23 cellular contexts compared by ENCODE assay signal in genomic region chr15:45906230-45906629, GRCh38.
"Had no signal": no experiment of that assay in that cellular context is flagged by ENCODE, and none has a peak within 500 bp of the region (broad histone marks: within the 10 kb centered on the region; RNA-seq: fewer than 3 reads in every experiment).

No MANE protein-coding gene starts in this region.

- H3K9me3 ChIP-seq: colonic mucosa, esophagus squamous epithelium, gastrocnemius medialis had no signal

- DNase-seq: colonic mucosa; cortex of kidney; dorsolateral prefrontal cortex; effector CD4-positive, alpha-beta T cell; effector memory CD4-positive, alpha-beta T cell; erythroblast; esophagus squamous epithelium; foreskin melanocyte; gastrocnemius medialis; glutamatergic neuron; head of caudate nucleus; heart right ventricle; hippocampal formation; left cardiac atrium; left lung; left ventricle myocardium superior; lower lobe of right lung; mesenchymal stem cell; mucosa of descending colon; naive B cell had no signal

- FAIRE-seq: islet of Langerhans, keratinocyte had no signal

- H3K4me1 ChIP-seq: colonic mucosa, esophagus squamous epithelium, gastrocnemius medialis, left lung, lower lobe of right lung had no signal

- H3K27ac ChIP-seq: colonic mucosa, dorsolateral prefrontal cortex, epithelial cell of prostate, esophagus squamous epithelium, gastrocnemius medialis, left lung, lower lobe of right lung had no signal

- H3K36me3 ChIP-seq: colonic mucosa, esophagus squamous epithelium, gastrocnemius medialis, heart right ventricle, left lung, lower lobe of right lung had no signal

- H3K4me3 ChIP-seq: colonic mucosa, dorsolateral prefrontal cortex, esophagus squamous epithelium, gastrocnemius medialis, heart right ventricle, left lung, lower lobe of right lung, mucosa of descending colon had no signal

- H3K27me3 ChIP-seq: colonic mucosa, dorsolateral prefrontal cortex, esophagus squamous epithelium, gastrocnemius medialis, heart right ventricle, left lung had no signal
